In genomic region chr3:111968319-111969059, GRCh38 we compare ENCODE assay signal across 14 cellular contexts. TPM values are rescaled to one million over a fixed set of nuclear protein-coding genes. Genes with fewer than 3 reads are reported as not detected.
DNase-seq lines count a peak whose midpoint lies in the region; ATAC-seq and TF ChIP-seq lines count a peak whose summit lies in the region.
"Had no signal": no experiment of that assay in that cellular context is flagged by ENCODE, and none has a peak within 500 bp of the region (broad histone marks: within the 10 kb centered on the region; RNA-seq: fewer than 3 reads in every experiment).

No MANE protein-coding gene starts in this region.

- intact Hi-C loops in sciatic nerve (cut with DNase I) = loop anchor here (10.0 kb wide), 1 partner anchor 104 kb away; no protein-coding TSS in a partner anchor

- no peaks in the 10 kb centered on the region for H4K20me1 ChIP-seq in neural progenitor cell (ENCODE audit: low read depth)

- 89 to 98% methylated on average over 1 to 4 of the region's 5 CpGs for WGBS in endodermal cell (ENCODE audit: insufficient coverage in 1 of 2, insufficient read length in 1 of 2), 2 experiments

- H3K9ac ChIP-seq in endodermal cell (ENCODE audit: extremely low read depth, low read length, poor library complexity, severe bottlenecking) (no peak overlapping the region), neural progenitor cell (no peak overlapping the region)

- TF ChIP-seq CTCF in chondrocyte (IDR thresholded peaks at IDR 0.05) = no peak
- TF ChIP-seq CTCF in endodermal cell (conservative IDR thresholded peaks at IDR 0.05) = no peak
- TF ChIP-seq CTCF in neural progenitor cell (IDR thresholded peaks at IDR 0.05) = no peak

- no peak overlapping the region for H2AFZ ChIP-seq in neural progenitor cell (replicated peaks)

- H3K79me2 ChIP-seq in neural progenitor cell (ENCODE audit: low read depth) = no peaks in the 10 kb centered on the region

- peaks cover 63% of the 10 kb centered on the region for H3K36me3 ChIP-seq in endodermal cell (ENCODE audit: control insufficient read depth, insufficient read depth, low read length)
- H3K36me3 ChIP-seq in neural progenitor cell = no peaks in the 10 kb centered on the region

- H3K4me1 Mint-ChIP-seq in chondrocyte (ENCODE audit: low read depth) (peaks cover 17% of the 10 kb centered on the region), endodermal cell (peaks cover 2% of the 10 kb centered on the region), neural progenitor cell (peaks cover 21% of the 10 kb centered on the region)

- DNase-seq in DMS79 treated with DMSO at 0.1 percent for 48 hours (lab: John Stamatoyannopoulos, UW) = peak; percentile 74
- DNase-seq in NCI-H1092 treated with DMSO at 0.1 percent for 48 hours (lab: John Stamatoyannopoulos, UW) = peak; percentile 53
- no peak for DNase-seq in chondrocyte (ENCODE audit: low spot score)
- DNase-seq in sciatic nerve (ENCODE audit: low spot score) = no peak
- no peak for DNase-seq in endodermal cell
- no peak for DNase-seq in neural progenitor cell (ENCODE audit: low spot score)
- DNase-seq: cortex of kidney had no signal

- ATAC-seq in sciatic nerve = peak; percentile 16
- ATAC-seq in GM21367 (IDR thresholded peaks at IDR 0.05; ENCODE audit: unreplicated experiment) = no peak

- no peak overlapping the region for H3K4me3 Mint-ChIP-seq in chondrocyte (ENCODE audit: unreplicated experiment)
- H3K4me3 Mint-ChIP-seq in endodermal cell = no peak overlapping the region
- H3K4me3 Mint-ChIP-seq in neural progenitor cell = no peak overlapping the region
- H3K4me3 Mint-ChIP-seq: WTC11 had no signal

- H3K27ac Mint-ChIP-seq in chondrocyte (ENCODE audit: unreplicated experiment) = peak overlapping the region; percentile 78
- H3K27ac Mint-ChIP-seq in endodermal cell = no peak overlapping the region
- no peak overlapping the region for H3K27ac Mint-ChIP-seq in neural progenitor cell
- H3K27ac Mint-ChIP-seq: memory B cell, WTC11 had no signal

- H3K9me3 ChIP-seq in endodermal cell (ENCODE audit: control insufficient read depth, low read length) = no peaks in the 10 kb centered on the region
- no peaks in the 10 kb centered on the region for H3K9me3 ChIP-seq in neural progenitor cell (ENCODE audit: low read depth)
- H3K9me3 ChIP-seq: MG63, testis had no signal

- no peak overlapping the region for H3K4me3 ChIP-seq in endodermal cell (ENCODE audit: low read length)
- no peak overlapping the region for H3K4me3 ChIP-seq in neural progenitor cell
- H3K4me3 ChIP-seq: K562, MG63, testis had no signal

- no peak overlapping the region for H3K27ac ChIP-seq in endodermal cell (ENCODE audit: low read depth, low read length)
- H3K27ac ChIP-seq in neural progenitor cell = no peak overlapping the region
- H3K27ac ChIP-seq: testis had no signal

- no peak overlapping the region for H3K4me2 ChIP-seq in neural progenitor cell

- H3K27me3 ChIP-seq in endodermal cell (ENCODE audit: control insufficient read depth, insufficient read depth, low read length, poor library complexity, severe bottlenecking) (no peaks in the 10 kb centered on the region), neural progenitor cell (no peaks in the 10 kb centered on the region)
- H3K27me3 ChIP-seq: MG63, testis had no signal

- H3K4me1 ChIP-seq in endodermal cell (ENCODE audit: control insufficient read depth, insufficient read depth, low read length) = no peaks in the 10 kb centered on the region
- H3K4me1 ChIP-seq in neural progenitor cell = no peaks in the 10 kb centered on the region

- H3K36me3 Mint-ChIP-seq in chondrocyte (ENCODE audit: low read depth) (peaks cover 29% of the 10 kb centered on the region), endodermal cell (ENCODE audit: low read depth) (peaks cover 37% of the 10 kb centered on the region), neural progenitor cell (peaks cover 6% of the 10 kb centered on the region)
- H3K36me3 Mint-ChIP-seq: memory B cell; stimulated activated memory B cell treated with anti-CD40 and anti-IgM and Interleukin-4, amounts not matched to agents 10 μg/mL and 1 μg/mL and 100 μg/mL, for 72 hours had no signal

- H3F3A ChIP-seq in neural progenitor cell (ENCODE audit: low read depth) = no peaks in the 10 kb centered on the region

- H3K9me3 Mint-ChIP-seq in chondrocyte (ENCODE audit: low read depth) (no peaks in the 10 kb centered on the region), endodermal cell (no peaks in the 10 kb centered on the region), neural progenitor cell (no peaks in the 10 kb centered on the region)
- H3K9me3 Mint-ChIP-seq: memory B cell; stimulated activated memory B cell treated with anti-CD40 and anti-IgM and Interleukin-4, amounts not matched to agents 10 μg/mL and 1 μg/mL and 100 μg/mL, for 72 hours; WTC11 had no signal

- H3K27me3 Mint-ChIP-seq in chondrocyte (ENCODE audit: low read depth) (no peaks in the 10 kb centered on the region), endodermal cell (ENCODE audit: insufficient read depth) (no peaks in the 10 kb centered on the region), neural progenitor cell (ENCODE audit: insufficient read depth, low read depth) (no peaks in the 10 kb centered on the region)
- H3K27me3 Mint-ChIP-seq: memory B cell; stimulated activated memory B cell treated with anti-CD40 and anti-IgM and Interleukin-4, amounts not matched to agents 10 μg/mL and 1 μg/mL and 100 μg/mL, for 72 hours had no signal

RNA-seq across cellular contexts. Expression of gene ABHD10, which starts 10.3 kb away (rescaled TPM):
- total RNA-seq in chondrocyte = 26.3 to 35.5 TPM (median 26.5 TPM) in 3 replicates
- 27.3 TPM for total RNA-seq in sciatic nerve
- 10 to 100 TPM; 27.9 to 38.1 TPM for total RNA-seq in endodermal cell
- 66.3 TPM for polyA plus RNA-seq in endodermal cell (2013, experiment 1 of 2)
- polyA plus RNA-seq in endodermal cell (2013, experiment 2 of 2) = 56.1 TPM
- total RNA-seq in neural progenitor cell (ENCODE audit: low replicate concordance) = 41.3 and 82.9 TPM in 2 replicates

RNA-seq across cellular contexts. Expression of gene TAGLN3, which starts 30.2 kb away (rescaled TPM):
- total RNA-seq in chondrocyte (not detected in 3 replicates), sciatic nerve (0.62 TPM), endodermal cell (1 to 10 TPM; 1.4 to 3.7 TPM), neural progenitor cell (ENCODE audit: low replicate concordance) (46.6 and 51.2 TPM in 2 replicates)
- polyA plus RNA-seq in endodermal cell (2013, experiment 1 of 2) = 294 TPM
- polyA plus RNA-seq in endodermal cell (2013, experiment 2 of 2) = 279 TPM
- total RNA-seq: K562 had no signal

Comparison
In these comparisons a context has a peak if more than half of its experiments do, and no peak if none do; other contexts are left out.
1. DNase-seq: peak in DMS79 treated with DMSO at 0.1 percent for 48 hours (single experiment) and NCI-H1092 treated with DMSO at 0.1 percent for 48 hours (single experiment); none in chondrocyte (single experiment), sciatic nerve (single experiment), endodermal cell (single experiment) and neural progenitor cell (single experiment).
2. RNA of gene TAGLN3, which starts 30.2 kb away (total RNA-seq): 46.6 to 51.2 TPM in neural progenitor cell; 1.4 to 3.7 TPM in endodermal cell, 0.62 TPM in sciatic nerve (single experiment) and not detected in chondrocyte; every median in the first group is over 10 times any median in the second.